20 cellular contexts compared by ENCODE assay signal in genomic region chr16:16052916-16053315, GRCh38.
DNase-seq lines count a peak whose midpoint lies in the region; ATAC-seq and TF ChIP-seq lines count a peak whose summit lies in the region.
"Had no signal": no experiment of that assay in that cellular context is flagged by ENCODE, and none has a peak within 500 bp of the region (broad histone marks: within the 10 kb centered on the region; RNA-seq: fewer than 3 reads in every experiment).

No MANE protein-coding gene starts in this region.

- H3K4me1 ChIP-seq in esophagus muscularis mucosa (peaks cover 5 to 42% (median 29%) of the 10 kb centered on the region in 4 donors), sigmoid colon (peaks cover 0 to 36% (median 23%) of the 10 kb centered on the region in 4 donors), right cardiac atrium (ENCODE audit: control insufficient read depth, insufficient read depth, low read length) (no peaks in the 10 kb centered on the region)
- H3K4me1 ChIP-seq: BE2C had no signal

- no peak for TF ChIP-seq EP300 in esophagus muscularis mucosa (IDR thresholded peaks at IDR 0.05)
- TF ChIP-seq EP300 in sigmoid colon (IDR thresholded peaks at IDR 0.05): no peak

- H3K27me3 ChIP-seq in esophagus muscularis mucosa (no peaks in the 10 kb centered on the region), sigmoid colon (no peaks in the 10 kb centered on the region), right cardiac atrium (ENCODE audit: control insufficient read depth, insufficient read depth) (no peaks in the 10 kb centered on the region)
- H3K27me3 ChIP-seq: BE2C had no signal

- no peak for TF ChIP-seq POLR2A in esophagus muscularis mucosa (IDR thresholded peaks at IDR 0.05; ENCODE audit: low read depth)
- TF ChIP-seq POLR2A in sigmoid colon (IDR thresholded peaks at IDR 0.05): no peak

- intact Hi-C loops in esophagus muscularis mucosa (cut with DNase I): no loop called here
- intact Hi-C loops in sigmoid colon (cut with DNase I): loop anchor here (5.0 kb wide), 1 partner anchor 166 kb away; the partner anchor contains the start of gene CEP20
- intact Hi-C loops in right cardiac atrium (cut with DNase I): no loop called here

- TF ChIP-seq CTCF in RWPE1 (conservative IDR thresholded peaks at IDR 0.05; ENCODE audit: low read depth) (no peak), esophagus muscularis mucosa (IDR thresholded peaks at IDR 0.05) (no peak), sigmoid colon (IDR thresholded peaks at IDR 0.05) (no peak)

- DNase-seq in EH (ENCODE audit: low read depth) (peak; percentile 74), RWPE1 (ENCODE audit: low spot score) (no peak), esophagus muscularis mucosa (ENCODE audit: extremely low spot score) (no peak), sigmoid colon (no peak), right cardiac atrium (no peak)
- DNase-seq: ACHN; BE2C; CD4-positive, alpha-beta memory T cell; DND-41; KG1; NCI-H1092; NCI-H1694; NCI-H2107; NCI-H345; NCI-H526 treated with DMSO at 0.1 percent for 48 hours; OCI-M1 had no signal

- CTCF ChIA-PET in RWPE1 (lab: Yijun Ruan, JAX): interaction anchor here (0.7 kb wide), 1 partner anchor 8 kb away, joined by 3 read pairs; no protein-coding TSS in a partner anchor

- H3K9me3 ChIP-seq in esophagus muscularis mucosa (no peaks in the 10 kb centered on the region), sigmoid colon (no peaks in the 10 kb centered on the region), right cardiac atrium (ENCODE audit: control insufficient read depth, low read length) (no peaks in the 10 kb centered on the region)
- H3K9me3 ChIP-seq: BE2C had no signal

- H3K4me3 ChIP-seq in esophagus muscularis mucosa: no peak overlapping the region
- H3K4me3 ChIP-seq in sigmoid colon: no peak overlapping the region
- H3K4me3 ChIP-seq in right cardiac atrium (ENCODE audit: low read length): no peak overlapping the region

- POLR2A ChIA-PET in RWPE1 (lab: Yijun Ruan, JAX; ENCODE audit: low non-redundant PET): no interaction called here

- no peak for ATAC-seq in GM18517 (IDR thresholded peaks at IDR 0.05; ENCODE audit: unreplicated experiment)
- no peak for ATAC-seq in right cardiac atrium
- ATAC-seq in GM18868 (IDR thresholded peaks at IDR 0.05; ENCODE audit: unreplicated experiment): no peak
- no peak for ATAC-seq in HG02678 (IDR thresholded peaks at IDR 0.05; ENCODE audit: unreplicated experiment)
- ATAC-seq: HCT116 had no signal

- H3K36me3 ChIP-seq in esophagus muscularis mucosa: peaks cover 49 to 94% (median 70%) of the 10 kb centered on the region in 4 donors
- H3K36me3 ChIP-seq in sigmoid colon: peaks cover 0 to 52% (median 18%) of the 10 kb centered on the region in 4 donors

- 93% methylated on average over 3 of the region's 3 CpGs for WGBS in esophagus muscularis mucosa
- 83 to 88% methylated on average over 3 of the region's 3 CpGs for WGBS in sigmoid colon, 2 donors
- 92% methylated on average over 3 of the region's 3 CpGs for WGBS in right cardiac atrium

- H3K27ac ChIP-seq in RWPE1: 0 out of 2 replicates have a peak overlapping the region, but pooled peaks have one; percentile 20
- peak overlapping the region; percentile 8 to 58 (median 50) for H3K27ac ChIP-seq in esophagus muscularis mucosa (replicated peaks in 1 of 4)
- peak overlapping the region; percentile 27 to 89 (median 59) for H3K27ac ChIP-seq in sigmoid colon
- H3K27ac ChIP-seq in right cardiac atrium (ENCODE audit: low read length): no peak overlapping the region
